8 cellular contexts compared by ENCODE assay signal in the genomic region with DNA sequence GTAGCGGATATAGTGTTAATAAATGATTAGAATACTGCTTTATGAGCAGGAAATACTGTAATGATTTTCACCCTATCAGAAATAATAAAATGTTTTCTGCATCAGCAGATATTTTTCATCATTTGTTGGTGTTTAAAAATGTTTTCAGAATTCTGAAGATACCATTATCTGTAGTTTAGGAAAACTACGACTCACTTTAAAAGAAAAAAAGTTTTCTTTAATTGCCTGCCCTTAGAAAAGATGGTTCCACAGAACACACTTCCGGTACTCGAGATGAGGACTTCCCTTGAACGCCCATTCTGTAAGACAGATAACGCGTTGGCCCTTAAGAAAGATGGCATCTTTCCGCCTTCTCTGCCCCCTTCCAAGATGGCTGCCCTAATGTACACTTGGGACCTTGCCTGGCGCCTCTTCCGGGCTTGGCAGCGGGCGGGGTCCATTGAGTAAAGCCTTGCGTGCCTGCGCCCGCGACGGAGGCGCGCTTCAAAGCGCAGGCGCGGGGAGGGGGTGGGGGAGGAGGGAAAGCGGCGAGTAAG. TPM values are rescaled to one million over a fixed set of nuclear protein-coding genes. Genes with fewer than 3 reads are reported as not detected.
A peak's percentile ranks its signal among the peaks of the same experiment; 100 is the strongest.
DNase-seq lines count a peak whose midpoint lies in the region; ATAC-seq and TF ChIP-seq lines count a peak whose summit lies in the region.

A gene with protein sequence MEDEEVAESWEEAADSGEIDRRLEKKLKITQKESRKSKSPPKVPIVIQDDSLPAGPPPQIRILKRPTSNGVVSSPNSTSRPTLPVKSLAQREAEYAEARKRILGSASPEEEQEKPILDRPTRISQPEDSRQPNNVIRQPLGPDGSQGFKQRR (plus strand): TSS at position 521 of the 536 bp plus-strand sequence. CDS start 16 bp downstream, outside the sequence.

- H3K27ac Mint-ChIP-seq in naive thymus-derived CD8-positive, alpha-beta T cell, result peak within 1 kb of the TSS; percentile 92 to 100 (median 98)

- no peak for TF ChIP-seq CTCF in DOHH2 (IDR thresholded peaks at IDR 0.05; ENCODE audit: low read depth, low read length, poor library complexity, severe bottlenecking)

- H3K4me1 ChIP-seq in DOHH2 (ENCODE audit: control insufficient read depth, low read length) (peaks cover 36% of the 10 kb centered on the region), HAP-1 (peaks cover 13% of the 10 kb centered on the region)

- no peaks in the 10 kb centered on the region for H3K9me3 Mint-ChIP-seq in naive thymus-derived CD8-positive, alpha-beta T cell

- POLR2A ChIA-PET in naive thymus-derived CD8-positive, alpha-beta T cell (lab: Charles Lee), result interaction anchor here (0.6 to 6.8 kb wide), 7 partner anchors 9 to 74 kb away, joined by 3 to 69 read pairs (median 4); a partner anchor contains a TSS

- H3K36me3 ChIP-seq in DOHH2 (ENCODE audit: control insufficient read depth, low read length) (peaks cover 24% of the 10 kb centered on the region), HAP-1 (replicated peaks) (peaks cover 2% of the 10 kb centered on the region; the same call in 1 of the 2 replicates), MG63 (peaks cover 12% of the 10 kb centered on the region)

- no peaks in the 10 kb centered on the region for H3K27me3 Mint-ChIP-seq in naive thymus-derived CD8-positive, alpha-beta T cell

- H3K4me1 Mint-ChIP-seq in naive thymus-derived CD8-positive, alpha-beta T cell, result peaks cover 9 to 52% (median 32%) of the 10 kb centered on the region in 4 donors

- H3K36me3 Mint-ChIP-seq in naive thymus-derived CD8-positive, alpha-beta T cell, result peaks cover 0 to 6% (median 0%) of the 10 kb centered on the region in 3 donors

- H3F3A ChIP-seq in DOHH2 (ENCODE audit: control insufficient read depth, insufficient read depth), result no peaks in the 10 kb centered on the region

- H3K27me3 ChIP-seq in DOHH2 (ENCODE audit: control insufficient read depth, low read length) (no peaks in the 10 kb centered on the region), HAP-1 (ENCODE audit: low read depth) (no peaks in the 10 kb centered on the region), MG63 (no peaks in the 10 kb centered on the region)

- peaks cover 13% of the 10 kb centered on the region for H4K20me1 ChIP-seq in DOHH2 (ENCODE audit: control insufficient read depth, insufficient read depth, low read depth, low read length)

- H3K79me2 ChIP-seq in DOHH2 (ENCODE audit: control insufficient read depth, low read length), result peaks cover 47% of the 10 kb centered on the region

- ATAC-seq in naive thymus-derived CD8-positive, alpha-beta T cell, result peak; percentile 88 to 91

- DNase-seq in HAP-1 (ENCODE audit: low spot score in 2 of 2), result peak; percentile 96 to 97
- DNase-seq in MG63, result peak; percentile 96
- DNase-seq in SHP77 treated with DMSO at 0.1 percent for 48 hours (lab: John Stamatoyannopoulos, UW), result peak; percentile 96
- peak; percentile 96 for DNase-seq in activated effector memory CD4-positive, alpha-beta T cell treated with Interleukin-2 at 50 U/mL for 16 hours
- peak; percentile 99 for DNase-seq in fibroblast of peridontal ligament (ENCODE audit: extremely low read depth)
- DNase-seq in naive thymus-derived CD8-positive, alpha-beta T cell, result peak in 9 of 10 donors; percentile 91 to 99 (median 96)
- peak in 5 of 6 experiments; percentile 94 to 97 (median 96) for DNase-seq in stimulated activated naive CD4-positive, alpha-beta T cell (lab: John Stamatoyannopoulos, UW)

- H3K9me3 ChIP-seq in DOHH2 (ENCODE audit: control insufficient read depth, insufficient read depth, low read length) (no peaks in the 10 kb centered on the region), HAP-1 (no peaks in the 10 kb centered on the region), MG63 (no peaks in the 10 kb centered on the region)

- no peaks in the 10 kb centered on the region for H3K9me2 ChIP-seq in DOHH2 (replicated peaks; ENCODE audit: control insufficient read depth, low read length)

- H3K4me3 ChIP-seq in DOHH2 (ENCODE audit: low read length) (peak within 1 kb of the TSS; percentile 95), HAP-1 (peak within 1 kb of the TSS; percentile 97), MG63 (peak within 1 kb of the TSS; percentile 99)

- in situ Hi-C loops in HAP-1 (cut with MboI; ENCODE audit: low sequenced_read_pairs), result loop anchor here (10.0 kb wide), 1 partner anchor 292 kb away; a partner anchor contains a TSS

- peak within 1 kb of the TSS; percentile 69 for H3K27ac ChIP-seq in DOHH2 (ENCODE audit: low read depth, low read length)

- H3K4me2 ChIP-seq in DOHH2 (ENCODE audit: low read length), result peak within 1 kb of the TSS; percentile 76

- H3K4me3 Mint-ChIP-seq in naive thymus-derived CD8-positive, alpha-beta T cell, result peak within 1 kb of the TSS; percentile 94 to 99 (median 96)

RNA-seq across cellular contexts. Expression of the gene that starts here (rescaled TPM):
- 81.1 and 101 TPM in 2 replicates for total RNA-seq in MG63 (2014; rRNA removed; shearing (Covaris generic); ENCODE audit: low replicate concordance)
- 10 to 100 TPM; 90.0 to 93.6 TPM for total RNA-seq in naive thymus-derived CD8-positive, alpha-beta T cell
- 10 to 100 TPM; 47.5 to 50.1 (median 49.7) TPM for polyA plus RNA-seq in naive thymus-derived CD8-positive, alpha-beta T cell

Comparison
In these comparisons a context has a peak if more than half of its experiments do, and no peak if none do; other contexts are left out.
1. Peak in every context shown above with its lines: DNase-seq, ATAC-seq, H3K4me3 ChIP-seq and H3K27ac ChIP-seq.